In genomic region chr1:116418091-116418830, GRCh38 we compare ENCODE assay signal across 8 cellular contexts. TPM values are rescaled to one million over a fixed set of nuclear protein-coding genes. Genes with fewer than 3 reads are reported as not detected.
DNase-seq lines count a peak whose midpoint lies in the region; ATAC-seq, FAIRE-seq and TF ChIP-seq lines count a peak whose summit lies in the region.

No MANE protein-coding gene starts in this region.

- H3K4me2 ChIP-seq in PC-3 (ENCODE audit: low read length) (peak overlapping the region; percentile 99), fibroblast of lung (ENCODE audit: extremely low read depth, insufficient read depth, low read length) (peak overlapping the region; percentile 68)

- H3K4me3 ChIP-seq in HUES6 (ENCODE audit: low read depth, low read length) = peak overlapping the region; percentile 97
- peak overlapping the region; percentile 81 for H3K4me3 ChIP-seq in PC-3 (ENCODE audit: low read length)
- H3K4me3 ChIP-seq in fibroblast of lung (replicated peaks in 1 of 4; ENCODE audit: control extremely low read depth in 1 of 4, insufficient read depth in 1 of 4, low read depth in 3 of 4, low read length in 4 of 4) = peak overlapping the region; percentile 70 to 96 (median 81)
- H3K4me3 ChIP-seq in naive thymus-derived CD4-positive, alpha-beta T cell (ENCODE audit: low read length) = peak overlapping the region; percentile 97

- no peaks in the 10 kb centered on the region for H3K9me2 ChIP-seq in PC-3 (replicated peaks; ENCODE audit: low read length)

- peaks cover 0 to 15% (median 0%) of the 10 kb centered on the region in 5 donors for H3K27me3 Mint-ChIP-seq in naive thymus-derived CD4-positive, alpha-beta T cell
- H3K27me3 Mint-ChIP-seq in stimulated activated memory B cell treated with anti-CD40 and anti-IgM and Interleukin-4, amounts not matched to agents 10 μg/mL and 1 μg/mL and 100 μg/mL, for 72 hours = no peaks in the 10 kb centered on the region

- TSS peak; percentile 80 for BruUV-seq in PC-3 (replicated peaks; lab: Mats Ljungman, UMichigan)

- H3K4me1 ChIP-seq in HUES6 (ENCODE audit: control insufficient read depth, insufficient read depth, low read length) = peaks cover 23% of the 10 kb centered on the region
- H3K4me1 ChIP-seq in PC-3 (ENCODE audit: insufficient read depth, low read length) = peaks cover 16% of the 10 kb centered on the region
- no peaks in the 10 kb centered on the region for H3K4me1 ChIP-seq in fibroblast of lung (ENCODE audit: control insufficient read depth, extremely low read depth, insufficient read depth, low read length)
- H3K4me1 ChIP-seq in naive thymus-derived CD4-positive, alpha-beta T cell (ENCODE audit: control insufficient read depth in 2 of 2, insufficient read depth in 2 of 2, low read length in 2 of 2) = peaks cover 12 to 18% of the 10 kb centered on the region in 2 donors

- H3K9me3 ChIP-seq in HUES6 (ENCODE audit: control insufficient read depth, insufficient read depth, low read depth, low read length) (no peaks in the 10 kb centered on the region), PC-3 (ENCODE audit: low read length) (no peaks in the 10 kb centered on the region), fibroblast of lung (ENCODE audit: control insufficient read depth, insufficient read depth, low read depth, low read length) (no peaks in the 10 kb centered on the region)
- H3K9me3 ChIP-seq in naive thymus-derived CD4-positive, alpha-beta T cell (ENCODE audit: control insufficient read depth in 2 of 3, low read length in 3 of 3) = no peaks in the 10 kb centered on the region

- peaks cover 0 to 5% (median 0%) of the 10 kb centered on the region in 11 donors for H3K9me3 Mint-ChIP-seq in naive thymus-derived CD4-positive, alpha-beta T cell
- no peaks in the 10 kb centered on the region for H3K9me3 Mint-ChIP-seq in stimulated activated memory B cell treated with anti-CD40 and anti-IgM and Interleukin-4, amounts not matched to agents 10 μg/mL and 1 μg/mL and 100 μg/mL, for 72 hours

- POLR2A ChIA-PET in PC-3 (lab: Charles Lee; ENCODE audit: unreplicated experiment) = interaction anchor here (0.6 kb wide), 3 partner anchors 42 to 45 kb away, joined by 3 to 5 read pairs (median 4); partner anchors contain the start of gene ATP1A1
- POLR2A ChIA-PET in naive thymus-derived CD4-positive, alpha-beta T cell (lab: Charles Lee) = interaction anchor here (0.6 to 4.4 kb wide), 24 partner anchors 8 to 351 kb away, joined by 3 to 36 read pairs (median 5); partner anchors contain the start of gene ATP1A1

- H3F3A ChIP-seq in PC-3 (ENCODE audit: low read length, unreplicated experiment) = no peaks in the 10 kb centered on the region

- no peaks in the 10 kb centered on the region for H4K20me1 ChIP-seq in PC-3 (ENCODE audit: low read length)
- no peaks in the 10 kb centered on the region for H4K20me1 ChIP-seq in fibroblast of lung (ENCODE audit: control insufficient read depth, extremely low read depth, insufficient read depth, low read length)

- H3K79me2 ChIP-seq in PC-3 (ENCODE audit: low read length) = peaks cover 10% of the 10 kb centered on the region; the same call in 1 of the 2 replicates
- H3K79me2 ChIP-seq in fibroblast of lung (ENCODE audit: control insufficient read depth, insufficient read depth, low read length) = no peaks in the 10 kb centered on the region

- intact Hi-C loops in PC-3 (cut with micrococcal nuclease) = no loop called here
- intact Hi-C loops in naive thymus-derived CD4-positive, alpha-beta T cell (cut with micrococcal nuclease) = loop anchor here (1.0 to 5.0 kb wide), 7 partner anchors 41 to 267 kb away; partner anchors contain the start of genes ATP1A1 (in 1 of the 2) and CD58 (in 1 of the 2)

- peak overlapping the region; percentile 85 to 95 (median 90) for H3K4me3 Mint-ChIP-seq in naive thymus-derived CD4-positive, alpha-beta T cell
- H3K4me3 Mint-ChIP-seq in stimulated activated memory B cell treated with anti-CD40 and anti-IgM and Interleukin-4, amounts not matched to agents 10 μg/mL and 1 μg/mL and 100 μg/mL, for 72 hours = peak overlapping the region; percentile 91

- peaks cover 0 to 16% (median 10%) of the 10 kb centered on the region in 5 donors for H3K36me3 Mint-ChIP-seq in naive thymus-derived CD4-positive, alpha-beta T cell
- H3K36me3 Mint-ChIP-seq in stimulated activated memory B cell treated with anti-CD40 and anti-IgM and Interleukin-4, amounts not matched to agents 10 μg/mL and 1 μg/mL and 100 μg/mL, for 72 hours = peaks cover 8% of the 10 kb centered on the region

- H3K27ac ChIP-seq in HUES6 (ENCODE audit: low read depth, low read length) (peak overlapping the region; percentile 54; the same call in 1 of the 2 replicates), PC-3 (ENCODE audit: low read length) (peak overlapping the region; percentile 6; the same call in 1 of the 2 replicates), fibroblast of lung (ENCODE audit: insufficient read depth, low read length) (peak overlapping the region; percentile 67)
- peak overlapping the region; percentile 87 for H3K27ac ChIP-seq in naive thymus-derived CD4-positive, alpha-beta T cell (ENCODE audit: low read depth, low read length)

- H3K36me3 ChIP-seq in HUES6 (ENCODE audit: control insufficient read depth, insufficient read depth, low read length) (no peaks in the 10 kb centered on the region), PC-3 (ENCODE audit: low read depth, low read length) (no peaks in the 10 kb centered on the region), fibroblast of lung (ENCODE audit: control insufficient read depth, insufficient read depth, low read length) (no peaks in the 10 kb centered on the region)
- H3K36me3 ChIP-seq in naive thymus-derived CD4-positive, alpha-beta T cell (ENCODE audit: control insufficient read depth in 2 of 3, insufficient read depth in 3 of 3, low read length in 3 of 3) = no peaks in the 10 kb centered on the region

- H3K4me1 Mint-ChIP-seq in naive thymus-derived CD4-positive, alpha-beta T cell = peaks cover 22 to 52% (median 47%) of the 10 kb centered on the region in 7 donors
- peaks cover 27% of the 10 kb centered on the region for H3K4me1 Mint-ChIP-seq in stimulated activated memory B cell treated with anti-CD40 and anti-IgM and Interleukin-4, amounts not matched to agents 10 μg/mL and 1 μg/mL and 100 μg/mL, for 72 hours

- FAIRE-seq in D721Med (lab: Jason Lieb, UNC) = no peak

- peak overlapping the region; percentile 83 to 98 (median 95) for H3K27ac Mint-ChIP-seq in naive thymus-derived CD4-positive, alpha-beta T cell
- H3K27ac Mint-ChIP-seq in stimulated activated memory B cell treated with anti-CD40 and anti-IgM and Interleukin-4, amounts not matched to agents 10 μg/mL and 1 μg/mL and 100 μg/mL, for 72 hours = peak overlapping the region; percentile 95

- peak; percentile 86 for ATAC-seq in GM21390 (IDR thresholded peaks at IDR 0.05; ENCODE audit: unreplicated experiment)
- peak; percentile 91 for ATAC-seq in PC-3
- peak; percentile 97 for ATAC-seq in naive thymus-derived CD4-positive, alpha-beta T cell
- ATAC-seq in stimulated activated memory B cell treated with anti-CD40 and anti-IgM and Interleukin-4, amounts not matched to agents 10 μg/mL and 1 μg/mL and 100 μg/mL, for 72 hours = peak; percentile 96

- DNase-seq in D721Med (ENCODE audit: insufficient read length, low spot score) = peak; percentile 28
- peak; percentile 76 for DNase-seq in PC-3
- peak; percentile 90 to 93 for DNase-seq in activated T-cell treated with anti-CD3 and anti-CD28 coated beads, Interleukin-2, amount 50 U/mL, for 48 hours
- DNase-seq in fibroblast of lung (ENCODE audit: low read depth in 2 of 2) = peak; percentile 82 to 85
- peak; percentile 76 to 90 (median 88) for DNase-seq in naive thymus-derived CD4-positive, alpha-beta T cell

- H3K27me3 ChIP-seq in HUES6 (ENCODE audit: control insufficient read depth, insufficient read depth, low read length) (no peaks in the 10 kb centered on the region), PC-3 (ENCODE audit: low read length) (no peaks in the 10 kb centered on the region), fibroblast of lung (ENCODE audit: control insufficient read depth, insufficient read depth, low read length) (peaks cover 4% of the 10 kb centered on the region)
- no peaks in the 10 kb centered on the region for H3K27me3 ChIP-seq in naive thymus-derived CD4-positive, alpha-beta T cell (ENCODE audit: control insufficient read depth in 2 of 2, insufficient read depth in 2 of 2, low read length in 2 of 2)

- peak overlapping the region; percentile 96 for H3K9ac ChIP-seq in HUES6 (ENCODE audit: low read length)
- peak overlapping the region; percentile 97 for H3K9ac ChIP-seq in PC-3 (ENCODE audit: low read length)
- H3K9ac ChIP-seq in fibroblast of lung (ENCODE audit: insufficient read depth, low read length) = peak overlapping the region; percentile 67

- CTCF ChIA-PET in PC-3 (lab: Charles Lee) = interaction anchor here (1.1 kb wide), 1 partner anchor 67 kb away, joined by 3 read pairs; no protein-coding TSS in a partner anchor
- CTCF ChIA-PET in naive thymus-derived CD4-positive, alpha-beta T cell (lab: Charles Lee) = interaction anchor here (0.6 to 1.6 kb wide), 2 partner anchors 42 to 167 kb away, joined by 3 to 6 read pairs; no protein-coding TSS in a partner anchor

- no peak for TF ChIP-seq CTCF in D721Med (IDR thresholded peaks at IDR 0.05; ENCODE audit: insufficient read depth, missing control alignments)
- no peak for TF ChIP-seq CTCF in PC-3 (conservative IDR thresholded peaks at IDR 0.05; ENCODE audit: low read depth, low read length)
- no peak for TF ChIP-seq CTCF in fibroblast of lung (conservative IDR thresholded peaks at IDR 0.05 in 1 of 2, IDR thresholded peaks at IDR 0.05 in 1 of 2; ENCODE audit: low read depth in 1 of 2, low read length in 2 of 2)

- peak overlapping the region; percentile 90 for H2AFZ ChIP-seq in PC-3 (ENCODE audit: low read length)
- H2AFZ ChIP-seq in fibroblast of lung (ENCODE audit: low read length) = peak overlapping the region; percentile 88

RNA-seq across cellular contexts. Expression of gene ATP1A1, which starts 45.2 kb away (rescaled TPM):
- total RNA-seq in PC-3 (2014; rRNA removed) (154 and 181 TPM in 2 replicates), fibroblast of lung (110 and 141 TPM in 2 replicates)
- 216 and 230 TPM in 2 replicates for polyA plus RNA-seq in fibroblast of lung
- 151 and 174 TPM in 2 replicates for polyA plus RNA-seq in fibroblast of lung (2012)
- 145 and 189 TPM in 2 replicates for polyA minus RNA-seq in fibroblast of lung (ENCODE audit: low replicate concordance)
- total RNA-seq in naive thymus-derived CD4-positive, alpha-beta T cell = 100 to 1,000 TPM; 228 to 315 (median 287) TPM
- 10 to 100 TPM; 75.0 to 86.0 TPM for polyA plus RNA-seq in naive thymus-derived CD4-positive, alpha-beta T cell

Comparison
In these comparisons a context has a peak if more than half of its experiments do, and no peak if none do; other contexts are left out.
1. Peak in every context shown above with its lines: DNase-seq, ATAC-seq, H3K4me3 ChIP-seq and H3K27ac ChIP-seq.
2. DNase-seq: peak in every context shown above with its lines; median percentile 92 in activated T-cell treated with anti-CD3 and anti-CD28 coated beads, Interleukin-2, amount 50 U/mL, for 48 hours; 88 in naive thymus-derived CD4-positive, alpha-beta T cell; 84 in fibroblast of lung; 76 in PC-3; 28 in D721Med.
3. H3K27ac ChIP-seq: peak in every context shown above with its lines; median percentile 87 in naive thymus-derived CD4-positive, alpha-beta T cell; 67 in fibroblast of lung; 54 in HUES6; 6 in PC-3.